In genomic region chr5:9207820-9208418, GRCh38 we compare ENCODE assay signal across 8 cellular contexts.
DNase-seq lines count a peak whose midpoint lies in the region; ATAC-seq and TF ChIP-seq lines count a peak whose summit lies in the region.

No MANE protein-coding gene starts in this region.

- no peaks in the 10 kb centered on the region for H3K4me1 Mint-ChIP-seq in activated T-helper 1 cell treated with anti-CD3 and anti-CD28 coated beads, Interleukin-12 subunit alpha, Interleukin-12 subunit beta, Interleukin-2, Interleukin-4 antibody, amounts not matched to agents 30 ng/mL and 10 ng/mL and 1 ng/mL, durations not matched to agents 14 hours and 24 hours and 36 hours (ENCODE audit: low read depth)
- no peaks in the 10 kb centered on the region for H3K4me1 Mint-ChIP-seq in natural killer cell treated with Interleukin-12 subunit alpha and Interleukin-12 subunit beta and Interleukin-15 and Interleukin-18, amount 100 ng/mL, for 72 hours (ENCODE audit: low read depth in 2 of 2)

- H3K79me2 ChIP-seq in parathyroid adenoma = no peaks in the 10 kb centered on the region

- DNase-seq in COLO829 (ENCODE audit: low spot score) = peak; percentile 51
- DNase-seq in GM20000 (ENCODE audit: low spot score) = peak; percentile 46
- DNase-seq in KBM-7 = peak; percentile 53
- DNase-seq in Panc1 (ENCODE audit: low read depth, low spot score) = peak; percentile 35
- peak; percentile 53 to 71 for DNase-seq in erythroblast (lab: John Stamatoyannopoulos, UW)
- no peak for DNase-seq in activated T-helper 1 cell treated with anti-CD3 and anti-CD28 coated beads, Interleukin-12 subunit alpha, Interleukin-12 subunit beta, Interleukin-2, Interleukin-4 antibody, amounts not matched to agents 30 ng/mL and 10 ng/mL and 1 ng/mL, durations not matched to agents 14 hours and 24 hours and 36 hours (ENCODE audit: low spot score)
- DNase-seq in natural killer cell treated with Interleukin-12 subunit alpha and Interleukin-12 subunit beta and Interleukin-15 and Interleukin-18, amount 100 ng/mL, for 72 hours (ENCODE audit: low spot score) = no peak

- no peaks in the 10 kb centered on the region for H3K36me3 Mint-ChIP-seq in activated T-helper 1 cell treated with anti-CD3 and anti-CD28 coated beads, Interleukin-12 subunit alpha, Interleukin-12 subunit beta, Interleukin-2, Interleukin-4 antibody, amounts not matched to agents 30 ng/mL and 10 ng/mL and 1 ng/mL, durations not matched to agents 14 hours and 24 hours and 36 hours (ENCODE audit: low read depth)
- H3K36me3 Mint-ChIP-seq in natural killer cell treated with Interleukin-12 subunit alpha and Interleukin-12 subunit beta and Interleukin-15 and Interleukin-18, amount 100 ng/mL, for 72 hours = no peaks in the 10 kb centered on the region

- H3K9me3 Mint-ChIP-seq in activated T-helper 1 cell treated with anti-CD3 and anti-CD28 coated beads, Interleukin-12 subunit alpha, Interleukin-12 subunit beta, Interleukin-2, Interleukin-4 antibody, amounts not matched to agents 30 ng/mL and 10 ng/mL and 1 ng/mL, durations not matched to agents 14 hours and 24 hours and 36 hours = no peaks in the 10 kb centered on the region
- no peaks in the 10 kb centered on the region for H3K9me3 Mint-ChIP-seq in natural killer cell treated with Interleukin-12 subunit alpha and Interleukin-12 subunit beta and Interleukin-15 and Interleukin-18, amount 100 ng/mL, for 72 hours

- POLR2A ChIA-PET in Panc1 (lab: Charles Lee) = no interaction called here

- H3K4me3 ChIP-seq in Panc1 (ENCODE audit: low read depth in 2 of 2, low read length in 2 of 2) (no peak overlapping the region), parathyroid adenoma (ENCODE audit: low read depth, low read length) (no peak overlapping the region)

- no peak overlapping the region for H3K4me2 ChIP-seq in parathyroid adenoma (ENCODE audit: low read length)

- no peak overlapping the region for H3K9ac ChIP-seq in parathyroid adenoma

- H3K27ac Mint-ChIP-seq in activated T-helper 1 cell treated with anti-CD3 and anti-CD28 coated beads, Interleukin-12 subunit alpha, Interleukin-12 subunit beta, Interleukin-2, Interleukin-4 antibody, amounts not matched to agents 30 ng/mL and 10 ng/mL and 1 ng/mL, durations not matched to agents 14 hours and 24 hours and 36 hours = no peak overlapping the region
- no peak overlapping the region for H3K27ac Mint-ChIP-seq in natural killer cell treated with Interleukin-12 subunit alpha and Interleukin-12 subunit beta and Interleukin-15 and Interleukin-18, amount 100 ng/mL, for 72 hours

- H3K9me3 ChIP-seq in Panc1 (ENCODE audit: control insufficient read depth, insufficient read depth, low read depth, low read length) (no peaks in the 10 kb centered on the region), parathyroid adenoma (ENCODE audit: control insufficient read depth, low read length) (no peaks in the 10 kb centered on the region)

- ATAC-seq in Panc1 = peak; percentile 84
- no peak for ATAC-seq in natural killer cell treated with Interleukin-12 subunit alpha and Interleukin-12 subunit beta and Interleukin-15 and Interleukin-18, amount 100 ng/mL, for 72 hours

- intact Hi-C loops in Panc1 (cut with micrococcal nuclease; ENCODE audit: unreplicated experiment) = loop anchor here (2.0 to 5.0 kb wide), 2 partner anchors 451 to 1281 kb away; no protein-coding TSS in a partner anchor
- intact Hi-C loops in activated T-helper 1 cell treated with anti-CD3 and anti-CD28 coated beads, Interleukin-12 subunit alpha, Interleukin-12 subunit beta, Interleukin-2, Interleukin-4 antibody, amounts not matched to agents 30 ng/mL and 10 ng/mL and 1 ng/mL, durations not matched to agents 14 hours and 24 hours and 36 hours (cut with micrococcal nuclease) = no loop called here

- no peak for TF ChIP-seq CTCF in GM20000 (IDR thresholded peaks at IDR 0.05; ENCODE audit: extremely low read depth, missing control alignments)
- peak; percentile 44; the same call in 1 of the 2 replicates for TF ChIP-seq CTCF in Panc1 (IDR thresholded peaks at IDR 0.05)
- peak; percentile 33 for TF ChIP-seq CTCF in parathyroid adenoma (IDR thresholded peaks at IDR 0.05)

- H3K4me3 Mint-ChIP-seq in activated T-helper 1 cell treated with anti-CD3 and anti-CD28 coated beads, Interleukin-12 subunit alpha, Interleukin-12 subunit beta, Interleukin-2, Interleukin-4 antibody, amounts not matched to agents 30 ng/mL and 10 ng/mL and 1 ng/mL, durations not matched to agents 14 hours and 24 hours and 36 hours = no peak overlapping the region
- no peak overlapping the region for H3K4me3 Mint-ChIP-seq in natural killer cell treated with Interleukin-12 subunit alpha and Interleukin-12 subunit beta and Interleukin-15 and Interleukin-18, amount 100 ng/mL, for 72 hours

- no peak for TF ChIP-seq POLR2A in erythroblast (IDR thresholded peaks at IDR 0.05; ENCODE audit: low read length)

- no peaks in the 10 kb centered on the region for H3K36me3 ChIP-seq in Panc1 (ENCODE audit: control insufficient read depth, insufficient read depth, low read length)
- no peaks in the 10 kb centered on the region for H3K36me3 ChIP-seq in parathyroid adenoma (ENCODE audit: control insufficient read depth, insufficient read depth, low read length)

- in situ Hi-C loops in KBM-7 (cut with MboI; ENCODE audit: low pct_unique_long_range_greater_than_20kb, low sequenced_read_pairs) (loop anchor here (25.0 kb wide), 1 partner anchor 1271 kb away; no protein-coding TSS in a partner anchor), Panc1 (cut with HindIII; ENCODE audit: low pct_unique_long_range_greater_than_20kb, low sequenced_read_pairs) (no loop called here)

- no peaks in the 10 kb centered on the region for H3K27me3 ChIP-seq in Panc1 (ENCODE audit: control insufficient read depth, insufficient read depth, low read length)
- H3K27me3 ChIP-seq in parathyroid adenoma (ENCODE audit: control insufficient read depth, insufficient read depth, low read length) = no peaks in the 10 kb centered on the region

- H3K4me1 ChIP-seq in Panc1 (ENCODE audit: control insufficient read depth, insufficient read depth, low read length) = no peaks in the 10 kb centered on the region
- no peaks in the 10 kb centered on the region for H3K4me1 ChIP-seq in parathyroid adenoma

- no peak overlapping the region for H2AFZ ChIP-seq in parathyroid adenoma

- CTCF ChIA-PET in Panc1 (lab: Charles Lee) = interaction anchor here (0.6 kb wide), 1 partner anchor 333 kb away, joined by 3 read pairs; no protein-coding TSS in a partner anchor

- H3K27ac ChIP-seq in Panc1 (ENCODE audit: low read length) (no peak overlapping the region), parathyroid adenoma (no peak overlapping the region)

- no TSS peak for BruUV-seq in Panc1 (replicated peaks; lab: Mats Ljungman, UMichigan)

- H3K27me3 Mint-ChIP-seq in activated T-helper 1 cell treated with anti-CD3 and anti-CD28 coated beads, Interleukin-12 subunit alpha, Interleukin-12 subunit beta, Interleukin-2, Interleukin-4 antibody, amounts not matched to agents 30 ng/mL and 10 ng/mL and 1 ng/mL, durations not matched to agents 14 hours and 24 hours and 36 hours (ENCODE audit: insufficient read depth) = no peaks in the 10 kb centered on the region
- no peaks in the 10 kb centered on the region for H3K27me3 Mint-ChIP-seq in natural killer cell treated with Interleukin-12 subunit alpha and Interleukin-12 subunit beta and Interleukin-15 and Interleukin-18, amount 100 ng/mL, for 72 hours

Comparison
In these comparisons a context has a peak if more than half of its experiments do, and no peak if none do; other contexts are left out.
1. DNase-seq: peak in COLO829 (single experiment), GM20000 (single experiment), KBM-7 (single experiment), Panc1 (single experiment) and erythroblast (2 of 2); none in activated T-helper 1 cell treated with anti-CD3 and anti-CD28 coated beads, Interleukin-12 subunit alpha, Interleukin-12 subunit beta, Interleukin-2, Interleukin-4 antibody, amounts not matched to agents 30 ng/mL and 10 ng/mL and 1 ng/mL, durations not matched to agents 14 hours and 24 hours and 36 hours (single experiment) and natural killer cell treated with Interleukin-12 subunit alpha and Interleukin-12 subunit beta and Interleukin-15 and Interleukin-18, amount 100 ng/mL, for 72 hours (single experiment).